Comparison of ENCODE assay signal across 17 cellular contexts in genomic region chr3:140022061-140022781, GRCh38.
DNase-seq lines count a peak whose midpoint lies in the region; ATAC-seq and TF ChIP-seq lines count a peak whose summit lies in the region.
"Had no signal": no experiment of that assay in that cellular context is flagged by ENCODE, and none has a peak within 500 bp of the region (broad histone marks: within the 10 kb centered on the region; RNA-seq: fewer than 3 reads in every experiment).

No MANE protein-coding gene starts in this region.

- H3K27me3 ChIP-seq in endodermal cell (ENCODE audit: control insufficient read depth, insufficient read depth, low read length, poor library complexity, severe bottlenecking) (peaks cover 30% of the 10 kb centered on the region), trophoblast cell (ENCODE audit: insufficient read depth, low read length) (no peaks in the 10 kb centered on the region)
- H3K27me3 ChIP-seq in naive thymus-derived CD4-positive, alpha-beta T cell (ENCODE audit: control insufficient read depth in 2 of 2, insufficient read depth in 2 of 2, low read length in 2 of 2) = no peaks in the 10 kb centered on the region
- H3K27me3 ChIP-seq: brain microvascular endothelial cell, pancreas, suprapubic skin had no signal

- H3K36me3 Mint-ChIP-seq in endodermal cell (ENCODE audit: low read depth) = no peaks in the 10 kb centered on the region
- H3K36me3 Mint-ChIP-seq in naive thymus-derived CD4-positive, alpha-beta T cell = no peaks in the 10 kb centered on the region

- H3K9ac ChIP-seq in endodermal cell (ENCODE audit: extremely low read depth, low read length, poor library complexity, severe bottlenecking) (no peak overlapping the region), trophoblast cell (ENCODE audit: low read length) (no peak overlapping the region)

- H3K4me2 ChIP-seq in trophoblast cell (ENCODE audit: low read length) = no peak overlapping the region

- ATAC-seq in GM19452 (IDR thresholded peaks at IDR 0.05; ENCODE audit: unreplicated experiment) = no peak
- ATAC-seq in naive thymus-derived CD4-positive, alpha-beta T cell = no peak

- no peak overlapping the region for H4K12ac ChIP-seq in trophoblast cell (ENCODE audit: low read depth, low read length)

- H3K27ac ChIP-seq in endodermal cell (ENCODE audit: low read depth, low read length) (peak overlapping the region; percentile 19), trophoblast cell (ENCODE audit: low read depth, low read length) (no peak overlapping the region)
- H3K27ac ChIP-seq in naive thymus-derived CD4-positive, alpha-beta T cell (ENCODE audit: low read depth, low read length) = no peak overlapping the region
- H3K27ac ChIP-seq: brain microvascular endothelial cell, pancreas, suprapubic skin had no signal

- CTCF ChIA-PET in naive thymus-derived CD4-positive, alpha-beta T cell (lab: Charles Lee) = no interaction called here

- no peak for TF ChIP-seq CTCF in endodermal cell (conservative IDR thresholded peaks at IDR 0.05)

- no peaks in the 10 kb centered on the region for H3K9me3 Mint-ChIP-seq in endodermal cell
- H3K9me3 Mint-ChIP-seq in naive thymus-derived CD4-positive, alpha-beta T cell = peaks cover 0 to 2% (median 0%) of the 10 kb centered on the region in 11 donors
- H3K9me3 Mint-ChIP-seq: activated T-helper 2 cell treated with anti-CD3 and anti-CD28 coated beads, Interferon-gamma antibody, Interleukin-2, Interleukin-4, amounts not matched to agents 10 μg/mL and 5 μg/mL and 100 μg/mL, durations not matched to agents 14 hours and 24 hours and 36 hours had no signal

- no peaks in the 10 kb centered on the region for H3K79me2 ChIP-seq in trophoblast cell (ENCODE audit: control insufficient read depth, insufficient read depth, low read length, poor library complexity)

- no peak overlapping the region for H2AFZ ChIP-seq in trophoblast cell (ENCODE audit: insufficient read depth, low read length, poor library complexity)

- no peak overlapping the region for H4K8ac ChIP-seq in trophoblast cell (ENCODE audit: low read depth, low read length)

- intact Hi-C loops in naive thymus-derived CD4-positive, alpha-beta T cell (cut with micrococcal nuclease) = no loop called here

- H3K36me3 ChIP-seq in endodermal cell (ENCODE audit: control insufficient read depth, insufficient read depth, low read length) (no peaks in the 10 kb centered on the region), trophoblast cell (ENCODE audit: control insufficient read depth in 1 of 2, insufficient read depth in 2 of 2, low read length in 2 of 2) (no peaks in the 10 kb centered on the region)
- no peaks in the 10 kb centered on the region for H3K36me3 ChIP-seq in naive thymus-derived CD4-positive, alpha-beta T cell (ENCODE audit: control insufficient read depth in 2 of 3, insufficient read depth in 3 of 3, low read length in 3 of 3)
- H3K36me3 ChIP-seq: brain microvascular endothelial cell, pancreas, suprapubic skin had no signal

- WGBS in endodermal cell (ENCODE audit: insufficient coverage in 1 of 2, insufficient read length in 1 of 2), 2 experiments = 50 to 72% methylated on average over 2 to 5 of the region's 5 CpGs
- no CpG with 5 or more reads among the region's 5 CpGs for WGBS in trophoblast cell (ENCODE audit: extremely low coverage, insufficient coverage, insufficient read length)

- H3K27me3 Mint-ChIP-seq in endodermal cell (ENCODE audit: insufficient read depth) = peaks cover 34% of the 10 kb centered on the region
- H3K27me3 Mint-ChIP-seq in naive thymus-derived CD4-positive, alpha-beta T cell = peaks cover 0 to 20% (median 0%) of the 10 kb centered on the region in 5 donors

- no peak overlapping the region for H3K4me3 Mint-ChIP-seq in endodermal cell
- H3K4me3 Mint-ChIP-seq in naive thymus-derived CD4-positive, alpha-beta T cell = no peak overlapping the region

- no peak overlapping the region for H3K18ac ChIP-seq in trophoblast cell (ENCODE audit: low read length)

- DNase-seq in C1 segment of cervical spinal cord (lab: John Stamatoyannopoulos, UW) = peak in 10 of 14 donors; percentile 20 to 66 (median 42)
- peak; percentile 41 for DNase-seq in NCI-H1092 (lab: John Stamatoyannopoulos, UW)
- DNase-seq in endodermal cell = no peak
- DNase-seq in nucleus accumbens (lab: John Stamatoyannopoulos, UW) = peak in 35 of 56 donors; percentile 5 to 61 (median 22)
- no peak for DNase-seq in naive thymus-derived CD4-positive, alpha-beta T cell
- no peak for DNase-seq in NCI-H510A (lab: John Stamatoyannopoulos, UW)
- DNase-seq in trophoblast cell = no peak
- DNase-seq: AML-193; brain microvascular endothelial cell; DND-41; effector memory CD4-positive, alpha-beta T cell; NCI-H187 treated with DMSO at 0.1 percent for 48 hours; stimulated activated CD4-positive, alpha-beta T cell treated with anti-CD3 and anti-CD28 coated beads, Interleukin-15, amount 100 ng/mL, for 24 hours had no signal

- no peaks in the 10 kb centered on the region for H3K79me1 ChIP-seq in trophoblast cell (ENCODE audit: low read length)

- H2BK5ac ChIP-seq in trophoblast cell (ENCODE audit: low read depth, low read length, poor library complexity) = no peak overlapping the region

- no peak overlapping the region for H3K14ac ChIP-seq in trophoblast cell (ENCODE audit: low read length)

- H3K4me3 ChIP-seq in endodermal cell (ENCODE audit: low read length) (no peak overlapping the region), trophoblast cell (ENCODE audit: low read depth, low read length) (no peak overlapping the region)
- no peak overlapping the region for H3K4me3 ChIP-seq in naive thymus-derived CD4-positive, alpha-beta T cell (ENCODE audit: low read length)
- H3K4me3 ChIP-seq: pancreas, suprapubic skin had no signal

- no peak overlapping the region for H3K27ac Mint-ChIP-seq in endodermal cell
- no peak overlapping the region for H3K27ac Mint-ChIP-seq in naive thymus-derived CD4-positive, alpha-beta T cell
- H3K27ac Mint-ChIP-seq: activated T-helper 2 cell treated with anti-CD3 and anti-CD28 coated beads, Interferon-gamma antibody, Interleukin-2, Interleukin-4, amounts not matched to agents 10 μg/mL and 5 μg/mL and 100 μg/mL, durations not matched to agents 14 hours and 24 hours and 36 hours had no signal

- no peak overlapping the region for H3K4ac ChIP-seq in trophoblast cell (ENCODE audit: low read depth, low read length)

- no peak overlapping the region for H2BK12ac ChIP-seq in trophoblast cell (ENCODE audit: low read length)

- H2BK120ac ChIP-seq in trophoblast cell (ENCODE audit: insufficient read depth, low read length, poor library complexity) = no peak overlapping the region

- peaks cover 28% of the 10 kb centered on the region for H3K4me1 Mint-ChIP-seq in endodermal cell
- H3K4me1 Mint-ChIP-seq in naive thymus-derived CD4-positive, alpha-beta T cell = no peaks in the 10 kb centered on the region

- H2AK5ac ChIP-seq in trophoblast cell (ENCODE audit: low read length) = no peak overlapping the region

- peaks cover 21% of the 10 kb centered on the region for H3K4me1 ChIP-seq in endodermal cell (ENCODE audit: control insufficient read depth, insufficient read depth, low read length)
- H3K4me1 ChIP-seq in naive thymus-derived CD4-positive, alpha-beta T cell (ENCODE audit: control insufficient read depth in 2 of 2, insufficient read depth in 2 of 2, low read length in 2 of 2) = no peaks in the 10 kb centered on the region
- no peaks in the 10 kb centered on the region for H3K4me1 ChIP-seq in trophoblast cell (ENCODE audit: control insufficient read depth in 1 of 2, insufficient read depth in 2 of 2, low read length in 2 of 2)
- H3K4me1 ChIP-seq: pancreas had no signal

- H4K91ac ChIP-seq in trophoblast cell (ENCODE audit: low read depth, low read length) = no peak overlapping the region

- H3K9me3 ChIP-seq in endodermal cell (ENCODE audit: control insufficient read depth, low read length) (no peaks in the 10 kb centered on the region), trophoblast cell (ENCODE audit: insufficient read depth, low read depth, low read length) (peaks cover 2% of the 10 kb centered on the region)
- H3K9me3 ChIP-seq in naive thymus-derived CD4-positive, alpha-beta T cell (ENCODE audit: control insufficient read depth in 2 of 3, low read length in 3 of 3) = no peaks in the 10 kb centered on the region
- H3K9me3 ChIP-seq: pancreas, suprapubic skin had no signal

- POLR2A ChIA-PET in naive thymus-derived CD4-positive, alpha-beta T cell (lab: Charles Lee) = no interaction called here

- no peak overlapping the region for H3K23ac ChIP-seq in trophoblast cell (ENCODE audit: low read length)

Comparison
In these comparisons a context has a peak if more than half of its experiments do, and no peak if none do; other contexts are left out.
1. DNase-seq: peak in C1 segment of cervical spinal cord (10 of 14), NCI-H1092 (single experiment) and nucleus accumbens (35 of 56); none in endodermal cell (single experiment), naive thymus-derived CD4-positive, alpha-beta T cell (0 of 9), NCI-H510A (single experiment) and trophoblast cell (0 of 2).